ENCODE assay signal across 7 cellular contexts in the genomic region with DNA sequence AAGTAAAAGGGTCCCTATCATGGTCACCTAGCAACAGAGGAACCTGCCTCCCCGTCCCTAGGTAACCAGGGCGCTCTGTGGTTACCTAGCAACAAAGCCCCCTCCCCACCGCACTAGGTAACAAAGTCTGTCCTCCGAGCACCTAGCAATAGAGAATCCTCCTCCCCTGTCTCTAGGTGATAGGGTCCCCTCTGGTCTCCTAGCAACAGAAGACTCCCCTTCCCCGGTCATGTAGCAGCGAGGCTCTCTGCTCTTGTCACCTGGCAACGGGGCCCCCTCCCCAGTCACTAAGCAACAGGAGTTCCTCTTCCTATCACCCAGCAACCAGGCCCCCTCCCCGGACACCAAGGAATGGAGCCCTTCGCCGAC. TPM values are rescaled to one million over a fixed set of nuclear protein-coding genes. Genes with fewer than 3 reads are reported as not detected.
DNase-seq lines count a peak whose midpoint lies in the region; ATAC-seq and TF ChIP-seq lines count a peak whose summit lies in the region.

No MANE protein-coding gene starts in this region.

- ATAC-seq in HCT116, result no peak; the same call in 1 of the 2 replicates
- ATAC-seq in central memory CD8-positive, alpha-beta T cell (replicated peaks; ENCODE audit: extremely low read depth, poor library complexity, severe bottlenecking), result no peak
- ATAC-seq in GM19397 (IDR thresholded peaks at IDR 0.05; ENCODE audit: unreplicated experiment), result no peak
- ATAC-seq in GM19351 (IDR thresholded peaks at IDR 0.05; ENCODE audit: unreplicated experiment), result no peak

- H3K36me3 Mint-ChIP-seq in central memory CD8-positive, alpha-beta T cell (ENCODE audit: insufficient read depth), result peaks cover 12% of the 10 kb centered on the region

- peak overlapping the region; percentile 96 for H3K27ac Mint-ChIP-seq in central memory CD8-positive, alpha-beta T cell (ENCODE audit: low read depth)

- H3K27ac ChIP-seq in HCT116 (ENCODE audit: low read depth, low read length) (peak overlapping the region; percentile 77), muscle layer of duodenum (ENCODE audit: low read length) (peak overlapping the region; percentile 72)

- H2AFZ ChIP-seq in HCT116 (ENCODE audit: low read depth, low read length, poor library complexity, severe bottlenecking), result no peak overlapping the region

- POLR2A ChIA-PET in HCT116 (lab: Charles Lee), result no interaction called here

- no peak for TF ChIP-seq RAD21 in HCT116 (IDR thresholded peaks at IDR 0.05; ENCODE audit: low read depth)

- H3K79me2 ChIP-seq in HCT116 (ENCODE audit: insufficient read depth, low read length), result peaks cover 8% of the 10 kb centered on the region; the same call in 1 of the 2 replicates

- intact Hi-C loops in HCT116 (cut with micrococcal nuclease), result loop anchor here (1.0 kb wide), 1 partner anchor 34 kb away; a partner anchor contains a TSS

- CTCF ChIA-PET in HCT116 (lab: Charles Lee), result interaction anchor here (0.9 to 1.7 kb wide), 5 partner anchors 27 to 154 kb away, joined by 3 to 11 read pairs (median 6); no protein-coding TSS in a partner anchor

- no peaks in the 10 kb centered on the region for H3K9me3 Mint-ChIP-seq in central memory CD8-positive, alpha-beta T cell

- no peaks in the 10 kb centered on the region for H3K9me2 ChIP-seq in HCT116 (ENCODE audit: insufficient read depth)

- BruUV-seq in HCT116 (replicated peaks; lab: Mats Ljungman, UMichigan), result TSS peak; percentile 78

- H3K4me2 ChIP-seq in HCT116 (ENCODE audit: low read length), result peak overlapping the region; percentile 91

- no peak for TF ChIP-seq CTCF in HCT116 (IDR thresholded peaks at IDR 0.05 in 2 of 3, conservative IDR thresholded peaks at IDR 0.05 in 1 of 3; ENCODE audit: borderline replicate concordance in 1 of 3, insufficient read depth in 1 of 3, low read depth in 2 of 3, low read length in 2 of 3)

- H3K4me3 Mint-ChIP-seq in central memory CD8-positive, alpha-beta T cell, result peak overlapping the region; percentile 77

- no peaks in the 10 kb centered on the region for H4K20me1 ChIP-seq in HCT116 (ENCODE audit: insufficient read depth)

- H3K4me1 Mint-ChIP-seq in central memory CD8-positive, alpha-beta T cell, result peaks cover 40% of the 10 kb centered on the region

- TF ChIP-seq POLR2A in HCT116 (IDR thresholded peaks at IDR 0.05; ENCODE audit: borderline replicate concordance, extremely low read depth, insufficient read depth, insufficient read length), result no peak

- H3K9ac ChIP-seq in HCT116 (ENCODE audit: low read length), result peak overlapping the region; percentile 90

- no peaks in the 10 kb centered on the region for H3K27me3 Mint-ChIP-seq in central memory CD8-positive, alpha-beta T cell

- RAD21 ChIA-PET in HCT116 (lab: Charles Lee; ENCODE audit: low non-redundant PET in 1 of 2, low total read pairs in 2 of 2, uncharacterized antibody in 2 of 2, unreplicated experiment in 2 of 2), result no interaction called here

- DNase-seq in HCT116 (ENCODE audit: low read depth, low spot score) (no peak), NCI-H345 (lab: John Stamatoyannopoulos, UW) (peak; percentile 83), NOMO-1 treated with dmso at 0.1 percent for 144 hours (lab: John Stamatoyannopoulos, UW; ENCODE audit: unreplicated experiment) (no peak)
- DNase-seq in central memory CD8-positive, alpha-beta T cell (ENCODE audit: low spot score in 2 of 2), result no peak

- peaks cover 3 to 15% of the 10 kb centered on the region in 2 experiments; a peak in 3 of 4 replicates for H3K4me1 ChIP-seq in HCT116 (ENCODE audit: control insufficient read depth in 1 of 2, insufficient read depth in 2 of 2, low read length in 2 of 2)
- peaks cover 4 to 14% of the 10 kb centered on the region in 2 donors for H3K4me1 ChIP-seq in muscle layer of duodenum (ENCODE audit: control insufficient read depth in 1 of 2, insufficient read depth in 2 of 2, low read length in 2 of 2)

- H3K4me3 ChIP-seq in HCT116 (replicated peaks in 1 of 2; ENCODE audit: low read depth in 1 of 2, low read length in 2 of 2) (peak overlapping the region; percentile 82 to 90), muscle layer of duodenum (ENCODE audit: low read depth in 1 of 2, low read length in 2 of 2) (peak overlapping the region; percentile 85 to 89)

- H3K27me3 ChIP-seq in HCT116 (ENCODE audit: insufficient read depth, low read length), result no peaks in the 10 kb centered on the region
- no peaks in the 10 kb centered on the region for H3K27me3 ChIP-seq in muscle layer of duodenum (ENCODE audit: low read depth, low read length)

- no peaks in the 10 kb centered on the region; a peak in 1 of 4 replicates for H3K36me3 ChIP-seq in HCT116 (ENCODE audit: control insufficient read depth in 1 of 2, insufficient read depth in 2 of 2, low read length in 2 of 2)
- H3K36me3 ChIP-seq in muscle layer of duodenum (ENCODE audit: control insufficient read depth in 1 of 2, insufficient read depth in 2 of 2, low read length in 2 of 2), result peaks cover 0 to 3% of the 10 kb centered on the region in 2 donors

- H3K9me3 ChIP-seq in HCT116 (ENCODE audit: control insufficient read depth in 1 of 2, insufficient read depth in 1 of 2, low read depth in 1 of 2, low read length in 2 of 2), result no peaks in the 10 kb centered on the region
- H3K9me3 ChIP-seq in muscle layer of duodenum (ENCODE audit: control insufficient read depth in 1 of 2, low read length in 2 of 2), result no peaks in the 10 kb centered on the region

TF ChIP-seq in HCT116, 20 proteins besides CTCF, POLR2A, EP300 and RAD21:
- no peak for TF ChIP-seq EZH2phosphoT487 (IDR thresholded peaks at IDR 0.05; ENCODE audit: borderline replicate concordance)
- TF ChIP-seq SRF (IDR thresholded peaks at IDR 0.05; ENCODE audit: low read depth), result no peak
- TF ChIP-seq, protein P1, sequence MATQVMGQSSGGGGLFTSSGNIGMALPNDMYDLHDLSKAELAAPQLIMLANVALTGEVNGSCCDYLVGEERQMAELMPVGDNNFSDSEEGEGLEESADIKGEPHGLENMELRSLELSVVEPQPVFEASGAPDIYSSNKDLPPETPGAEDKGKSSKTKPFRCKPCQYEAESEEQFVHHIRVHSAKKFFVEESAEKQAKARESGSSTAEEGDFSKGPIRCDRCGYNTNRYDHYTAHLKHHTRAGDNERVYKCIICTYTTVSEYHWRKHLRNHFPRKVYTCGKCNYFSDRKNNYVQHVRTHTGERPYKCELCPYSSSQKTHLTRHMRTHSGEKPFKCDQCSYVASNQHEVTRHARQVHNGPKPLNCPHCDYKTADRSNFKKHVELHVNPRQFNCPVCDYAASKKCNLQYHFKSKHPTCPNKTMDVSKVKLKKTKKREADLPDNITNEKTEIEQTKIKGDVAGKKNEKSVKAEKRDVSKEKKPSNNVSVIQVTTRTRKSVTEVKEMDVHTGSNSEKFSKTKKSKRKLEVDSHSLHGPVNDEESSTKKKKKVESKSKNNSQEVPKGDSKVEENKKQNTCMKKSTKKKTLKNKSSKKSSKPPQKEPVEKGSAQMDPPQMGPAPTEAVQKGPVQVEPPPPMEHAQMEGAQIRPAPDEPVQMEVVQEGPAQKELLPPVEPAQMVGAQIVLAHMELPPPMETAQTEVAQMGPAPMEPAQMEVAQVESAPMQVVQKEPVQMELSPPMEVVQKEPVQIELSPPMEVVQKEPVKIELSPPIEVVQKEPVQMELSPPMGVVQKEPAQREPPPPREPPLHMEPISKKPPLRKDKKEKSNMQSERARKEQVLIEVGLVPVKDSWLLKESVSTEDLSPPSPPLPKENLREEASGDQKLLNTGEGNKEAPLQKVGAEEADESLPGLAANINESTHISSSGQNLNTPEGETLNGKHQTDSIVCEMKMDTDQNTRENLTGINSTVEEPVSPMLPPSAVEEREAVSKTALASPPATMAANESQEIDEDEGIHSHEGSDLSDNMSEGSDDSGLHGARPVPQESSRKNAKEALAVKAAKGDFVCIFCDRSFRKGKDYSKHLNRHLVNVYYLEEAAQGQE (IDR thresholded peaks at IDR 0.05; ENCODE audit: low read depth), result no peak

RNA-seq across cellular contexts. Expression of a gene that starts 0.3 kb away (rescaled TPM):
- 40.9 TPM for total RNA-seq in HCT116 (2021; ENCODE audit: unreplicated experiment)
- 24.9 and 25.7 TPM in 2 replicates for polyA plus RNA-seq in HCT116 (2012)

RNA-seq across cellular contexts. Expression of a gene that starts 3.0 kb away (rescaled TPM):
- not detected for total RNA-seq in HCT116 (2021; ENCODE audit: unreplicated experiment)
- polyA plus RNA-seq in HCT116 (2012), result 0.72 and 0.97 TPM in 2 replicates

RNA-seq across cellular contexts. Expression of a gene that starts 34.0 kb away (rescaled TPM):
- total RNA-seq in HCT116 (2021; ENCODE audit: unreplicated experiment), result 12.2 TPM
- polyA plus RNA-seq in HCT116 (2012), result 19.2 and 19.3 TPM in 2 replicates

RNA-seq across cellular contexts. Expression of a gene that starts 34.4 kb away (rescaled TPM):
- total RNA-seq in HCT116 (2021; ENCODE audit: unreplicated experiment), result 92.4 TPM
- polyA plus RNA-seq in HCT116 (2012), result 68.1 and 70.4 TPM in 2 replicates

RNA-seq across cellular contexts. Expression of a gene that starts 57.6 kb away (rescaled TPM):
- total RNA-seq in HCT116 (2021; ENCODE audit: unreplicated experiment), result 0.89 TPM
- polyA plus RNA-seq in HCT116 (2012), result 1.7 and 2.0 TPM in 2 replicates
